In genomic region chr16:17133851-17134250, GRCh38 we compare ENCODE assay signal across 32 cellular contexts.
"Had no signal": no experiment of that assay in that cellular context is flagged by ENCODE, and none has a peak within 500 bp of the region (broad histone marks: within the 10 kb centered on the region; RNA-seq: fewer than 3 reads in every experiment).

No MANE protein-coding gene starts in this region.

- DNase-seq: activated CD4-positive, alpha-beta memory T cell treated with anti-CD3 and anti-CD28 coated beads, Interleukin-2, amount 10 ng/mL, durations not matched to agents 7 days and 5 days; activated CD4-positive, alpha-beta T cell treated with anti-CD3 and anti-CD28 coated beads for 1 hour; activated CD4-positive, alpha-beta T cell treated with anti-CD3 and anti-CD28 coated beads for 48 hours; activated CD4-positive, CD25-positive, alpha-beta regulatory T cell; activated CD8-positive, alpha-beta memory T cell treated with anti-CD3 and anti-CD28 coated beads for 24 hours; activated CD8-positive, alpha-beta memory T cell treated with anti-CD3 and anti-CD28 coated beads, Interleukin-2, amount 10 ng/mL, durations not matched to agents 7 days and 5 days; activated CD8-positive, alpha-beta memory T cell treated with anti-CD3 and anti-CD28 coated beads, Interleukin-2, amount 50 U/mL, for 48 hours; activated gamma-delta T cell; activated naive CD4-positive, alpha-beta T cell treated with Interleukin-2 at 50 U/mL for 16 hours; activated naive CD8-positive, alpha-beta T cell treated with anti-CD3 and anti-CD28 coated beads, Interleukin-2, amount 10 ng/mL, durations not matched to agents 7 days and 5 days; activated T-cell treated with anti-CD3 and anti-CD28 coated beads, Interleukin-2, amount 50 U/mL, for 72 hours; amygdala; NCI-H1048; NCI-H1436 treated with DMSO at 0.1 percent for 48 hours; NCI-H187; NCI-H2029 treated with DMSO at 0.1 percent for 48 hours; NCI-H2107; NCI-H2171; NCI-H510A; NCI-H526; NCI-H748 treated with DMSO at 0.1 percent for 48 hours; OCI-M1; Right ventricle myocardium superior; SW 1271; T-helper 1 cell; T1000; WERI-Rb-1 had no signal

- H3K9me3 ChIP-seq: ascending aorta had no signal

- H3K4me3 ChIP-seq: ascending aorta, cardiac muscle cell, K562 had no signal

- ATAC-seq: activated CD8-positive, alpha-beta memory T cell treated with anti-CD3 and anti-CD28 coated beads, Interleukin-2, amount 10 ng/mL, durations not matched to agents 7 days and 5 days; activated T-cell treated with anti-CD3 and anti-CD28 coated beads, Interleukin-2, amount 50 U/mL, for 72 hours; K562 had no signal

- H3K9me3 Mint-ChIP-seq: activated CD4-positive, alpha-beta memory T cell treated with anti-CD3 and anti-CD28 coated beads, Interleukin-2, amount 10 ng/mL, durations not matched to agents 7 days and 5 days; activated naive CD4-positive, alpha-beta T cell treated with anti-CD3 and anti-CD28 coated beads, Interleukin-2, amount 50 U/mL, for 24 hours; activated naive CD8-positive, alpha-beta T cell treated with anti-CD3 and anti-CD28 coated beads, Interleukin-2, amount 10 ng/mL, durations not matched to agents 7 days and 5 days; activated T-cell treated with anti-CD3 and anti-CD28 coated beads, Interleukin-2, amount 50 U/mL, for 72 hours; activated T-helper 2 cell treated with anti-CD3 and anti-CD28 coated beads, Interferon-gamma antibody, Interleukin-2, Interleukin-4, amounts not matched to agents 10 μg/mL and 5 μg/mL and 100 μg/mL, durations not matched to agents 14 hours and 24 hours and 36 hours had no signal

- H3K27ac ChIP-seq: ascending aorta, cardiac muscle cell, WERI-Rb-1 had no signal

- H3K4me3 Mint-ChIP-seq: activated CD4-positive, alpha-beta memory T cell treated with anti-CD3 and anti-CD28 coated beads, Interleukin-2, amount 10 ng/mL, durations not matched to agents 7 days and 5 days; activated CD8-positive, alpha-beta memory T cell treated with anti-CD3 and anti-CD28 coated beads, Interleukin-2, amount 10 ng/mL, durations not matched to agents 7 days and 5 days; activated naive CD4-positive, alpha-beta T cell treated with anti-CD3 and anti-CD28 coated beads, Interleukin-2, amount 50 U/mL, for 24 hours; activated naive CD8-positive, alpha-beta T cell treated with anti-CD3 and anti-CD28 coated beads, Interleukin-2, amount 10 ng/mL, durations not matched to agents 7 days and 5 days; activated T-cell treated with anti-CD3 and anti-CD28 coated beads, Interleukin-2, amount 50 U/mL, for 72 hours had no signal

- H3K27ac Mint-ChIP-seq: activated CD4-positive, alpha-beta memory T cell treated with anti-CD3 and anti-CD28 coated beads, Interleukin-2, amount 10 ng/mL, durations not matched to agents 7 days and 5 days; activated CD8-positive, alpha-beta memory T cell treated with anti-CD3 and anti-CD28 coated beads, Interleukin-2, amount 10 ng/mL, durations not matched to agents 7 days and 5 days; activated naive CD4-positive, alpha-beta T cell treated with anti-CD3 and anti-CD28 coated beads, Interleukin-2, amount 50 U/mL, for 24 hours; activated naive CD8-positive, alpha-beta T cell treated with anti-CD3 and anti-CD28 coated beads, Interleukin-2, amount 10 ng/mL, durations not matched to agents 7 days and 5 days; activated T-helper 2 cell treated with anti-CD3 and anti-CD28 coated beads, Interferon-gamma antibody, Interleukin-2, Interleukin-4, amounts not matched to agents 10 μg/mL and 5 μg/mL and 100 μg/mL, durations not matched to agents 14 hours and 24 hours and 36 hours had no signal

- H3K27me3 ChIP-seq: ascending aorta, cardiac muscle cell had no signal

- H3K4me1 ChIP-seq: ascending aorta had no signal

- H3K27me3 Mint-ChIP-seq: activated CD4-positive, alpha-beta memory T cell treated with anti-CD3 and anti-CD28 coated beads, Interleukin-2, amount 10 ng/mL, durations not matched to agents 7 days and 5 days; activated CD8-positive, alpha-beta memory T cell treated with anti-CD3 and anti-CD28 coated beads, Interleukin-2, amount 10 ng/mL, durations not matched to agents 7 days and 5 days; activated naive CD4-positive, alpha-beta T cell treated with anti-CD3 and anti-CD28 coated beads, Interleukin-2, amount 50 U/mL, for 24 hours; activated naive CD8-positive, alpha-beta T cell treated with anti-CD3 and anti-CD28 coated beads, Interleukin-2, amount 10 ng/mL, durations not matched to agents 7 days and 5 days had no signal
